31 cellular contexts compared by ENCODE assay signal in the genomic region with DNA sequence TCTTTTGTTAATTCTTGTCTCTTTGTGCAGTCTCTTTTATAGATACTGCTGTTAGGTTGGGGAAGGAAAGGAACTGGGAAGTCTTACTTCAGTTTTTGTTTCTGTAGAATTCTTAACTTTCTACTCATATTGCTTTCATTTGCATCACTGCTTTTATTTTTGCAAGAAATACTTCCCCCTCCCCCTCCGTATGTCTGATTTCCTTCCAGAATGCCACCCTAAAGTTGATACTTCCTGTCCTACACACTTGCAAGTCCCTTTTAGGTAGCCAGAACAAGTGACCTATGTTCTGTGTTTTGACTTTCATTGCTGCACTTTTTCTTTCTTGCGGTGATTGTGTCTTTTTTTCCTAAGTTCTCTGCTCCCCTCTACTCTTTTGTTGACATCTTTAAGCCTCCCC.
"Had no signal": no experiment of that assay in that cellular context is flagged by ENCODE, and none has a peak within 500 bp of the region (broad histone marks: within the 10 kb centered on the region; RNA-seq: fewer than 3 reads in every experiment).

No MANE protein-coding gene starts in this region.

- H3K79me2 ChIP-seq: parathyroid adenoma had no signal

- H3K9ac ChIP-seq: neural progenitor cell, parathyroid adenoma had no signal

- H3K27me3 ChIP-seq: neural progenitor cell, ovary, sigmoid colon, spleen, suprapubic skin, testis, tibial artery, transverse colon, upper lobe of right lung, uterus had no signal

- H2AFZ ChIP-seq: neural progenitor cell, parathyroid adenoma had no signal

- H3K27me3 Mint-ChIP-seq: naive B cell; progenitor cell of endocrine pancreas; stimulated activated naive CD8-positive, alpha-beta T cell treated with anti-CD3 and anti-CD28 coated beads, Interleukin-15, amount 100 ng/mL, for 72 hours; type B pancreatic cell had no signal

- H3K4me1 ChIP-seq: neural progenitor cell, parathyroid adenoma, psoas muscle, right lobe of liver, sigmoid colon, spleen, suprapubic skin, testis, tibial artery, transverse colon, upper lobe of right lung, uterus had no signal

- ATAC-seq: natural killer cell; psoas muscle; right cardiac atrium; right lobe of liver; stimulated activated effector memory CD8-positive, alpha-beta T cell treated with anti-CD3 and anti-CD28 coated beads, Interleukin-12 subunit alpha, Interleukin-12 subunit beta, amount 100 ng/mL, for 72 hours; stimulated activated naive CD8-positive, alpha-beta T cell treated with anti-CD3 and anti-CD28 coated beads, Interleukin-15, amount 100 ng/mL, for 72 hours; stimulated activated naive CD8-positive, alpha-beta T cell treated with anti-CD3 and anti-CD28 coated beads, Interleukin-15, Interleukin-2, amounts not matched to agents 100 U/mL and 50 U/mL, for 24 hours; upper lobe of right lung had no signal

- H3K4me3 Mint-ChIP-seq: naive B cell; natural killer cell; nephron; neural progenitor cell; stimulated activated effector memory CD8-positive, alpha-beta T cell treated with anti-CD3 and anti-CD28 coated beads, Interleukin-12 subunit alpha, Interleukin-12 subunit beta, amount 100 ng/mL, for 72 hours; stimulated activated naive CD8-positive, alpha-beta T cell treated with anti-CD3 and anti-CD28 coated beads, Interleukin-15, amount 100 ng/mL, for 72 hours; type B pancreatic cell had no signal

- H3K36me3 ChIP-seq: neural progenitor cell, ovary, right lobe of liver, sigmoid colon, spleen, suprapubic skin, tibial artery, transverse colon, upper lobe of right lung, uterus had no signal

- H3K27ac Mint-ChIP-seq: naive B cell; natural killer cell; nephron; neural progenitor cell; progenitor cell of endocrine pancreas; stimulated activated effector memory CD8-positive, alpha-beta T cell treated with anti-CD3 and anti-CD28 coated beads, Interleukin-12 subunit alpha, Interleukin-12 subunit beta, amount 100 ng/mL, for 72 hours; stimulated activated naive CD8-positive, alpha-beta T cell treated with anti-CD3 and anti-CD28 coated beads, Interleukin-15, amount 100 ng/mL, for 72 hours; type B pancreatic cell had no signal

- DNase-seq: naive B cell; natural killer cell; occipital lobe; ovary; posterior cingulate gyrus; psoas muscle; right cardiac atrium; right lobe of liver; sigmoid colon; spleen; stimulated activated CD4-positive, alpha-beta T cell treated with anti-CD3 and anti-CD28 coated beads, Interleukin-12 subunit alpha, Interleukin-12 subunit beta, amount 100 ng/mL, for 4 hours; stimulated activated CD4-positive, alpha-beta T cell treated with anti-CD3 and anti-CD28 coated beads, Interleukin-2, amount 100 ng/mL, for 24 hours; stimulated activated CD4-positive, alpha-beta T cell treated with anti-CD3 and anti-CD28 coated beads, Interleukin-2, amount 100 ng/mL, for 48 hours; stimulated activated CD4-positive, alpha-beta T cell treated with anti-CD3 and anti-CD28 coated beads, Interleukin-4, amount 100 ng/mL, for 24 hours; stimulated activated naive CD4-positive, alpha-beta T cell; stimulated activated naive CD8-positive, alpha-beta T cell treated with anti-CD3 and anti-CD28 coated beads, Interleukin-15, amount 100 ng/mL, for 72 hours; stimulated activated naive CD8-positive, alpha-beta T cell treated with anti-CD3 and anti-CD28 coated beads, Interleukin-15, Interleukin-2, amounts not matched to agents 100 U/mL and 50 U/mL, for 24 hours; substantia nigra; testis; tibial artery; transverse colon; upper lobe of right lung; uterus had no signal

- H3K4me1 Mint-ChIP-seq: natural killer cell; nephron; neural progenitor cell; stimulated activated effector memory CD8-positive, alpha-beta T cell treated with anti-CD3 and anti-CD28 coated beads, Interleukin-12 subunit alpha, Interleukin-12 subunit beta, amount 100 ng/mL, for 72 hours; stimulated activated naive CD8-positive, alpha-beta T cell treated with anti-CD3 and anti-CD28 coated beads, Interleukin-15, amount 100 ng/mL, for 72 hours had no signal

- H3K4me3 ChIP-seq: neural progenitor cell, ovary, psoas muscle, right lobe of liver, sigmoid colon, smooth muscle cell, spleen, suprapubic skin, testis, tibial artery, transverse colon, upper lobe of right lung, uterus had no signal

- H3K36me3 Mint-ChIP-seq: naive B cell; natural killer cell; neural progenitor cell; stimulated activated effector memory CD8-positive, alpha-beta T cell treated with anti-CD3 and anti-CD28 coated beads, Interleukin-12 subunit alpha, Interleukin-12 subunit beta, amount 100 ng/mL, for 72 hours; type B pancreatic cell had no signal

- H3K4me2 ChIP-seq: neural progenitor cell, smooth muscle cell had no signal

- H3K9me3 ChIP-seq: ovary, right lobe of liver, suprapubic skin, testis, uterus had no signal
